9 cellular contexts compared by ENCODE assay signal in genomic region chr17:59899099-59899498, GRCh38.
DNase-seq lines count a peak whose midpoint lies in the region; ATAC-seq and TF ChIP-seq lines count a peak whose summit lies in the region.
"Had no signal": no experiment of that assay in that cellular context is flagged by ENCODE, and none has a peak within 500 bp of the region (broad histone marks: within the 10 kb centered on the region; RNA-seq: fewer than 3 reads in every experiment).

No MANE protein-coding gene starts in this region.

- ATAC-seq in HG02981 (IDR thresholded peaks at IDR 0.05; ENCODE audit: unreplicated experiment) (no peak), HG03521 (IDR thresholded peaks at IDR 0.05; ENCODE audit: unreplicated experiment) (no peak)

- 0 out of 2 replicates have a peak overlapping the region, but pooled peaks have one; percentile 35 for H3K27ac ChIP-seq in C4-2B
- H3K27ac ChIP-seq in VCaP, result 0 out of 2 replicates have a peak overlapping the region, but pooled peaks have one; percentile 28

- TF ChIP-seq CTCF in C4-2B (conservative IDR thresholded peaks at IDR 0.05) (peak; percentile 70), GM12873 (IDR thresholded peaks at IDR 0.05; ENCODE audit: insufficient read depth, low read depth, low read length, missing control alignments) (peak; percentile 54), VCaP (conservative IDR thresholded peaks at IDR 0.05) (peak; percentile 67)

- peak; percentile 52 for DNase-seq in left kidney (ENCODE audit: low read depth, low spot score)
- DNase-seq in effector CD8-positive, alpha-beta T cell (lab: John Stamatoyannopoulos, UW), result no peak
- DNase-seq in activated CD8-positive, alpha-beta memory T cell treated with anti-CD3 and anti-CD28 coated beads for 24 hours, result no peak
- DNase-seq: NCI-H446 treated with DMSO at 0.1 percent for 48 hours had no signal
